In genomic region chr15:45140851-45141250, GRCh38 we compare ENCODE assay signal across 27 cellular contexts. TPM values are rescaled to one million over a fixed set of nuclear protein-coding genes. Genes with fewer than 3 reads are reported as not detected.
DNase-seq lines count a peak whose midpoint lies in the region; ATAC-seq and TF ChIP-seq lines count a peak whose summit lies in the region.
"Had no signal": no experiment of that assay in that cellular context is flagged by ENCODE, and none has a peak within 500 bp of the region (broad histone marks: within the 10 kb centered on the region; RNA-seq: fewer than 3 reads in every experiment).

No MANE protein-coding gene starts in this region.

- no peak overlapping the region for H3K4ac ChIP-seq in H9 (ENCODE audit: low read depth, low read length)

- no CpG with 5 or more reads among the region's 9 CpGs for WGBS in H9 (ENCODE audit: extremely low coverage, insufficient read length, low lambda C conversion rate)

- H3K36me3 Mint-ChIP-seq in H9 (ENCODE audit: insufficient read depth in 1 of 3, low read depth in 3 of 3) = no peaks in the 10 kb centered on the region
- H3K36me3 Mint-ChIP-seq: CD14-positive monocyte; CD4-positive, CD25-positive, alpha-beta regulatory T cell had no signal

- H2AFZ ChIP-seq in H9 (ENCODE audit: low read length) = no peak overlapping the region

- H4K20me1 ChIP-seq in BLaER1 (no peaks in the 10 kb centered on the region), H9 (ENCODE audit: control insufficient read depth, insufficient read depth, insufficient read length) (no peaks in the 10 kb centered on the region)
- H4K20me1 ChIP-seq: BLaER1 treated with 17β-estradiol and CSF1 and Interleukin-3, amounts not matched to agents 10 nM and 100 nM had no signal

- H3K14ac ChIP-seq in H9 (ENCODE audit: insufficient read depth, low read length) = no peak overlapping the region

- H3K9ac ChIP-seq in BLaER1 = no peak overlapping the region
- no peak overlapping the region for H3K9ac ChIP-seq in H9 (ENCODE audit: extremely low read depth, insufficient read length, low read length)

- H3K9me3 Mint-ChIP-seq in H9 = no peaks in the 10 kb centered on the region; a peak in 1 of 5 replicates
- H3K9me3 Mint-ChIP-seq: CD4-positive, alpha-beta memory T cell; CD4-positive, CD25-positive, alpha-beta regulatory T cell; CD8-positive, alpha-beta memory T cell had no signal

- no peak overlapping the region for H4K5ac ChIP-seq in H9 (ENCODE audit: insufficient read length, low read depth, low read length)

- no peak overlapping the region for H2BK120ac ChIP-seq in H9 (ENCODE audit: low read depth, low read length, poor library complexity, severe bottlenecking)

- peak overlapping the region; percentile 65; the same call in 1 of the 2 replicates for H3K4me2 ChIP-seq in BLaER1
- H3K4me2 ChIP-seq in H9 (ENCODE audit: insufficient read depth, insufficient read length, low read length) = no peak overlapping the region

- H3K27me3 Mint-ChIP-seq in H9 (ENCODE audit: low read depth) = peaks cover 37% of the 10 kb centered on the region

- no peaks in the 10 kb centered on the region for H3K79me2 ChIP-seq in H9 (ENCODE audit: insufficient read depth, low read length)

- no peak overlapping the region for H3K56ac ChIP-seq in H9 (ENCODE audit: insufficient read length, low read depth, low read length)

- no peak overlapping the region for H2BK12ac ChIP-seq in H9 (ENCODE audit: insufficient read length, low read depth, low read length)

- H3K9me3 ChIP-seq in BLaER1 = no peaks in the 10 kb centered on the region
- no peaks in the 10 kb centered on the region for H3K9me3 ChIP-seq in upper lobe of right lung
- no peaks in the 10 kb centered on the region for H3K9me3 ChIP-seq in H9 (ENCODE audit: control insufficient read depth, low read depth, low read length)
- H3K9me3 ChIP-seq: BE2C; BLaER1 treated with 17β-estradiol and CSF1 and Interleukin-3, amounts not matched to agents 10 nM and 100 nM had no signal

- H3K23ac ChIP-seq in H9 (ENCODE audit: insufficient read length, low read depth, low read length) = no peak overlapping the region

- H4K91ac ChIP-seq in H9 (ENCODE audit: insufficient read length, low read depth, low read length) = no peak overlapping the region

- no peak overlapping the region for H4K8ac ChIP-seq in H9 (replicated peaks; ENCODE audit: insufficient read length, low read depth, low read length)

- no peak overlapping the region for H3K18ac ChIP-seq in H9 (ENCODE audit: insufficient read length, low read depth, low read length)

- intact Hi-C loops in posterior vena cava (cut with DNase I) = no loop called here
- intact Hi-C loops in upper lobe of right lung (cut with DNase I) = no loop called here

- H2BK5ac ChIP-seq in H9 (ENCODE audit: insufficient read length, low read length) = no peak overlapping the region

- no peaks in the 10 kb centered on the region for H3K27me3 ChIP-seq in BLaER1
- H3K27me3 ChIP-seq in upper lobe of right lung = no peaks in the 10 kb centered on the region
- peaks cover 11% of the 10 kb centered on the region for H3K27me3 ChIP-seq in H9 (ENCODE audit: insufficient read depth, low read length)
- H3K27me3 ChIP-seq: BE2C; BLaER1 treated with 17β-estradiol and CSF1 and Interleukin-3, amounts not matched to agents 10 nM and 100 nM had no signal

- H3T11ph ChIP-seq in H9 (ENCODE audit: low read length) = no peak overlapping the region

- no peak for TF ChIP-seq CTCF in C4-2B (conservative IDR thresholded peaks at IDR 0.05)
- no peak for TF ChIP-seq CTCF in upper lobe of right lung (IDR thresholded peaks at IDR 0.05)
- TF ChIP-seq CTCF in H9 (conservative IDR thresholded peaks at IDR 0.05) = no peak

- no peak overlapping the region for H2BK15ac ChIP-seq in H9 (ENCODE audit: low read depth, low read length)

- H3K27ac ChIP-seq in BLaER1 (0 out of 2 replicates have a peak overlapping the region, but pooled peaks have one; percentile 46), C4-2B (0 out of 2 replicates have a peak overlapping the region, but pooled peaks have one; percentile 10), upper lobe of right lung (peak overlapping the region; percentile 30), H9 (ENCODE audit: insufficient read length, low read depth, low read length) (no peak overlapping the region)
- H3K27ac ChIP-seq: BLaER1 treated with 17β-estradiol and CSF1 and Interleukin-3, amounts not matched to agents 10 nM and 100 nM had no signal

- no peak overlapping the region for H2BK20ac ChIP-seq in H9 (ENCODE audit: low read depth, low read length, poor library complexity, severe bottlenecking)

- no peaks in the 10 kb centered on the region for H3K23me2 ChIP-seq in H9 (ENCODE audit: insufficient read length, low read depth, low read length, poor library complexity, severe bottlenecking)

- H3K4me3 ChIP-seq in BLaER1 (no peak overlapping the region), upper lobe of right lung (no peak overlapping the region)
- H3K4me3 ChIP-seq: BLaER1 treated with 17β-estradiol and CSF1 and Interleukin-3, amounts not matched to agents 10 nM and 100 nM; GM12878 had no signal

- H3K79me1 ChIP-seq in H9 (ENCODE audit: insufficient read depth, low read depth, low read length, poor library complexity, severe bottlenecking) = no peaks in the 10 kb centered on the region

- peaks cover 3 to 6% of the 10 kb centered on the region in 2 experiments; a peak in 2 of 4 replicates for H3K4me1 Mint-ChIP-seq in H9

- H3K27ac Mint-ChIP-seq in H9 = no peak overlapping the region
- H3K27ac Mint-ChIP-seq: CD14-positive monocyte; CD4-positive, alpha-beta memory T cell; CD4-positive, CD25-positive, alpha-beta regulatory T cell; CD8-positive, alpha-beta memory T cell had no signal

- H2AK5ac ChIP-seq in H9 (ENCODE audit: insufficient read length, low read length) = no peak overlapping the region

- H3K4me3 Mint-ChIP-seq in H9 = no peak overlapping the region
- H3K4me3 Mint-ChIP-seq: CD14-positive monocyte; CD4-positive, alpha-beta memory T cell; CD4-positive, CD25-positive, alpha-beta regulatory T cell; CD8-positive, alpha-beta memory T cell had no signal

- H3K4me1 ChIP-seq in BLaER1 (peaks cover 31% of the 10 kb centered on the region), upper lobe of right lung (peaks cover under 1% of the 10 kb centered on the region), H9 (ENCODE audit: insufficient read depth, low read length) (no peaks in the 10 kb centered on the region; the same call in 1 of the 2 replicates)
- H3K4me1 ChIP-seq: BE2C had no signal

- DNase-seq in posterior vena cava (ENCODE audit: low spot score) = peak; percentile 53
- DNase-seq in upper lobe of right lung = peak; percentile 60
- DNase-seq in H9 = no peak
- no peak for DNase-seq in SKM-1 treated with dmso at 0.1 percent for 144 hours (lab: John Stamatoyannopoulos, UW; ENCODE audit: unreplicated experiment)
- DNase-seq: 8988T; ACHN; BE2C; CD4-positive, alpha-beta memory T cell; CD4-positive, CD25-positive, alpha-beta regulatory T cell; CD8-positive, alpha-beta memory T cell; COR-L47; DMS 273 treated with DMSO at 0.1 percent for 48 hours; DMS153; DMS53; DMS79; DND-41; EL; GDM1 had no signal

- H3K36me3 ChIP-seq in BLaER1 (no peaks in the 10 kb centered on the region), upper lobe of right lung (peaks cover 6% of the 10 kb centered on the region)
- H3K36me3 ChIP-seq: BE2C; BLaER1 treated with 17β-estradiol and CSF1 and Interleukin-3, amounts not matched to agents 10 nM and 100 nM had no signal

- ATAC-seq in upper lobe of right lung = no peak
- no peak for ATAC-seq in GM18498 (IDR thresholded peaks at IDR 0.05; ENCODE audit: unreplicated experiment)
- ATAC-seq: GM12878 had no signal

RNA-seq across cellular contexts. Expression of gene DUOX1, which starts 11.1 kb away (rescaled TPM):
- total RNA-seq in posterior vena cava (1 to 10 TPM in 1 of 2 donors, under 1 TPM in 1; 0.62 to 4.4 TPM), upper lobe of right lung (327 TPM), H9 (2021) (2.3 and 2.6 TPM in 2 replicates)
- total RNA-seq: CD4-positive, CD25-positive, alpha-beta regulatory T cell; G401 had no signal

RNA-seq across cellular contexts. Expression of gene DUOXA1, which starts 11.2 kb away (rescaled TPM):
- total RNA-seq in posterior vena cava (1 to 10 TPM in 1 of 2 donors, under 1 TPM in 1; 0.81 to 5.3 TPM), upper lobe of right lung (138 TPM), H9 (2021) (1.2 and 1.3 TPM in 2 replicates)
- total RNA-seq: CD4-positive, CD25-positive, alpha-beta regulatory T cell; Daoy; G401 had no signal

RNA-seq across cellular contexts. Expression of gene DUOXA2, which starts 26.7 kb away (rescaled TPM):
- total RNA-seq in posterior vena cava = not detected
- not detected for total RNA-seq in upper lobe of right lung
- not detected in 2 replicates for total RNA-seq in H9 (2021)
- total RNA-seq: A673; CD4-positive, alpha-beta memory T cell; CD4-positive, CD25-positive, alpha-beta regulatory T cell; CD8-positive, alpha-beta memory T cell; Daoy; G401; GM12878 had no signal

RNA-seq across cellular contexts. Expression of gene DUOX2, which starts 26.9 kb away (rescaled TPM):
- 1 to 10 TPM in 1 of 2 donors, under 1 TPM in 1; 0.57 to 2.7 TPM for total RNA-seq in posterior vena cava
- total RNA-seq in upper lobe of right lung = 3.8 TPM
- 0.29 and 0.42 TPM in 2 replicates for total RNA-seq in H9 (2021)
- total RNA-seq: CD4-positive, CD25-positive, alpha-beta regulatory T cell; CD8-positive, alpha-beta memory T cell; G401 had no signal

RNA-seq across cellular contexts. Expression of gene SHF, which starts 46.9 kb away (rescaled TPM):
- total RNA-seq in posterior vena cava (1 to 10 TPM; 8.0 to 8.5 TPM), upper lobe of right lung (7.1 TPM), H9 (2021) (21.7 and 22.3 TPM in 2 replicates)

Comparison
In these comparisons a context has a peak if more than half of its experiments do, and no peak if none do; other contexts are left out.
1. DNase-seq: peak in posterior vena cava (single experiment) and upper lobe of right lung (single experiment); none in H9 (single experiment) and SKM-1 treated with dmso at 0.1 percent for 144 hours (single experiment).
2. RNA of gene DUOX1, which starts 11.1 kb away (total RNA-seq): 327 TPM in upper lobe of right lung (single experiment); 0.62 to 4.4 TPM in posterior vena cava and 2.3 to 2.6 TPM in H9; every median in the first group is over 10 times any median in the second.
3. RNA of gene DUOXA1, which starts 11.2 kb away (total RNA-seq): 138 TPM in upper lobe of right lung (single experiment); 0.81 to 5.3 TPM in posterior vena cava and 1.2 to 1.3 TPM in H9; every median in the first group is over 10 times any median in the second.